16 cellular contexts compared by ENCODE assay signal in genomic region chr7:99451936-99452335, GRCh38. TPM values are rescaled to one million over a fixed set of nuclear protein-coding genes. Genes with fewer than 3 reads are reported as not detected.
A peak's percentile ranks its signal among the peaks of the same experiment; 100 is the strongest.
DNase-seq lines count a peak whose midpoint lies in the region; ATAC-seq and TF ChIP-seq lines count a peak whose summit lies in the region.
"Had no signal": no experiment of that assay in that cellular context is flagged by ENCODE, and none has a peak within 500 bp of the region (broad histone marks: within the 10 kb centered on the region; RNA-seq: fewer than 3 reads in every experiment).

No MANE protein-coding gene starts in this region.

- H3K4me1 ChIP-seq in right cardiac atrium (ENCODE audit: control insufficient read depth, insufficient read depth, low read length), result no peaks in the 10 kb centered on the region

- H3K4me3 ChIP-seq in dorsolateral prefrontal cortex (peak overlapping the region in 1 of 59 donors; percentile 3), right cardiac atrium (ENCODE audit: low read length) (no peak overlapping the region)

- H3K27ac ChIP-seq in 22Rv1 (peak overlapping the region; percentile 98), dorsolateral prefrontal cortex (peak overlapping the region in 47 of 59 donors; percentile 1 to 81 (median 57)), right cardiac atrium (ENCODE audit: low read length) (no peak overlapping the region)
- H3K27ac ChIP-seq: KMS-11 had no signal

- DNase-seq in C1 segment of cervical spinal cord (lab: John Stamatoyannopoulos, UW), result peak in 8 of 14 donors; percentile 7 to 81 (median 18)
- peak in 8 of 10 donors; percentile 23 to 76 (median 66) for DNase-seq in dorsolateral prefrontal cortex
- no peak for DNase-seq in right cardiac atrium
- DNase-seq in effector CD4-positive, alpha-beta T cell, result no peak
- DNase-seq in islet precursor cell, result no peak
- DNase-seq in NCI-H1417 treated with DMSO at 0.1 percent for 48 hours (lab: John Stamatoyannopoulos, UW), result no peak
- DNase-seq: ACHN, DMS79, H9, NCI-H1436, NCI-H1930, NCI-H226, NCI-H524 had no signal

- H3K27me3 ChIP-seq in dorsolateral prefrontal cortex (no peaks in the 10 kb centered on the region), right cardiac atrium (ENCODE audit: control insufficient read depth, insufficient read depth) (no peaks in the 10 kb centered on the region)

- intact Hi-C loops in dorsolateral prefrontal cortex (cut with DNase I) (no loop called here), right cardiac atrium (cut with DNase I) (no loop called here)

- ATAC-seq in right cardiac atrium (peak; percentile 7 to 22), GM19452 (IDR thresholded peaks at IDR 0.05; ENCODE audit: unreplicated experiment) (no peak)

- no peak for TF ChIP-seq CTCF in 22Rv1 (IDR thresholded peaks at IDR 0.05)
- TF ChIP-seq CTCF in dorsolateral prefrontal cortex (IDR thresholded peaks at IDR 0.05 in 54 of 56, conservative IDR thresholded peaks at IDR 0.05 in 2 of 56; ENCODE audit: low read depth in 1 of 56, partially characterized antibody in 56 of 56), result no peak

- H3K9me3 ChIP-seq in right cardiac atrium (ENCODE audit: control insufficient read depth, low read length), result no peaks in the 10 kb centered on the region

- 82% methylated on average over 8 of the region's 8 CpGs for WGBS in right cardiac atrium

RNA-seq across cellular contexts. Expression of gene CPSF4, which starts 13.2 kb away (rescaled TPM):
- 10 to 100 TPM; 31.8 to 83.9 (median 47.3) TPM for total RNA-seq in dorsolateral prefrontal cortex
- 10 to 100 TPM; 17.3 to 21.9 (median 18.8) TPM for total RNA-seq in right cardiac atrium
- polyA plus RNA-seq in right cardiac atrium, result 16.2 TPM

RNA-seq across cellular contexts. Expression of gene PTCD1, which starts 13.3 kb away (rescaled TPM):
- total RNA-seq in dorsolateral prefrontal cortex, result 10 to 100 TPM in 9 of 120 experiments, 1 to 10 TPM in 111; 3.2 to 13.4 (median 6.3) TPM
- 1 to 10 TPM; 3.1 to 4.4 (median 3.2) TPM for total RNA-seq in right cardiac atrium
- polyA plus RNA-seq in right cardiac atrium, result 3.0 TPM

RNA-seq across cellular contexts. Expression of gene ATP5MF, which starts 14.0 kb away (rescaled TPM):
- total RNA-seq in dorsolateral prefrontal cortex (100 to 1,000 TPM; 128 to 423 (median 260) TPM), right cardiac atrium (100 to 1,000 TPM; 525 to 746 (median 627) TPM)
- 3,968 TPM for polyA plus RNA-seq in right cardiac atrium

RNA-seq across cellular contexts. Expression of gene ZNF789, which starts 20.8 kb away (rescaled TPM):
- total RNA-seq in dorsolateral prefrontal cortex, result 10 to 100 TPM; 11.6 to 35.5 (median 20.6) TPM
- 1 to 10 TPM; 3.5 to 6.4 (median 3.8) TPM for total RNA-seq in right cardiac atrium
- 2.9 TPM for polyA plus RNA-seq in right cardiac atrium

RNA-seq across cellular contexts. Expression of gene BUD31, which starts 43.2 kb away (rescaled TPM):
- total RNA-seq in dorsolateral prefrontal cortex (10 to 100 TPM; 37.0 to 97.8 (median 64.0) TPM), right cardiac atrium (10 to 100 TPM; 37.8 to 53.6 (median 44.0) TPM)
- polyA plus RNA-seq in right cardiac atrium, result 65.1 TPM

Comparison
In these comparisons a context has a peak if more than half of its experiments do, and no peak if none do; other contexts are left out.
1. DNase-seq: peak in C1 segment of cervical spinal cord (8 of 14) and dorsolateral prefrontal cortex (8 of 10); none in right cardiac atrium (0 of 3), effector CD4-positive, alpha-beta T cell (single experiment), islet precursor cell (single experiment) and NCI-H1417 treated with DMSO at 0.1 percent for 48 hours (single experiment).